ENCODE assay signal across 20 cellular contexts in the genomic region with DNA sequence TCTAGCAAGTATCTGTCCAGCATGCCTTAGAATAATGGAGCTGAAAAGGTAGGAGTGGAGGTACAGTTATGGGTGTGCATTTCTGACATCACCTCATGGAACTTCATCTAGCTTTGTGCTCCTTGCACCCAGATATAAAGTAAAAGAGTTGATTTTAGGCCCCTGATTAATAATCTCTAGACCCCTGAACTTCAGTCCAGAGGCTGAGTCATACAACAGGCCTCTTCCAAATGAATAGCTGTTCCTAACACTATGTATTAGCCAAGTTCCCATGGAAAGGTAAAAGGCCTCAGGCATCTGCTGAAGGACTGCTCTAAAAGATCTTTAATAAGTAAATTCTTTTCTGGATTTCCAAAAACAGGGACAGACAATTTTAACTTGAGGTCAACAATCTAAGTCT. TPM values are rescaled to one million over a fixed set of nuclear protein-coding genes. Genes with fewer than 3 reads are reported as not detected.
DNase-seq lines count a peak whose midpoint lies in the region; ATAC-seq, FAIRE-seq and TF ChIP-seq lines count a peak whose summit lies in the region.
"Had no signal": no experiment of that assay in that cellular context is flagged by ENCODE, and none has a peak within 500 bp of the region (broad histone marks: within the 10 kb centered on the region; RNA-seq: fewer than 3 reads in every experiment).

No MANE protein-coding gene starts in this region.

- TF ChIP-seq EP300 in H1 (IDR thresholded peaks at IDR 0.05; ENCODE audit: borderline replicate concordance in 1 of 2, low read depth in 2 of 2, low read length in 2 of 2): no peak

- intact Hi-C loops in spleen (cut with DNase I; ENCODE audit: low total_unique reads): no loop called here

- H3K56ac ChIP-seq in H1 (replicated peaks; ENCODE audit: insufficient read length, low read depth, low read length): no peak overlapping the region
- H3K56ac ChIP-seq in mesendoderm (ENCODE audit: low read length): peak overlapping the region; percentile 51

- TF ChIP-seq POLR2A in H1 (IDR thresholded peaks at IDR 0.05; ENCODE audit: control extremely low read depth in 1 of 2, low read depth in 2 of 2, low read length in 2 of 2) (no peak), spleen (IDR thresholded peaks at IDR 0.05) (no peak)

- H2BK12ac ChIP-seq in H1 (ENCODE audit: low read depth, low read length): no peak overlapping the region

- no peaks in the 10 kb centered on the region for H4K20me1 ChIP-seq in H1 (replicated peaks in 1 of 2; ENCODE audit: control insufficient read depth in 1 of 2, insufficient read depth in 2 of 2, low read length in 2 of 2)
- H4K20me1 ChIP-seq: BLaER1 had no signal

- H3K4me1 Mint-ChIP-seq in naive thymus-derived CD8-positive, alpha-beta T cell: peaks cover 0 to 38% (median under 1%) of the 10 kb centered on the region in 4 donors
- H3K4me1 Mint-ChIP-seq: CD8-positive, alpha-beta memory T cell had no signal

- no peak for DNase-seq in H1 (ENCODE audit: low read depth in 1 of 2, low spot score in 2 of 2)
- DNase-seq in mesendoderm: peak; percentile 41
- DNase-seq in spleen: no peak
- no peak for DNase-seq in caudate nucleus (lab: John Stamatoyannopoulos, UW)
- no peak for DNase-seq in epidermal melanocyte (ENCODE audit: insufficient read length, low spot score)
- no peak for DNase-seq in GDM1 (lab: John Stamatoyannopoulos, UW)
- no peak for DNase-seq in naive thymus-derived CD8-positive, alpha-beta T cell
- DNase-seq: CD8-positive, alpha-beta memory T cell; DND-41; HFFc6; IMR-90; Kasumi-1; NCI-H1105; NCI-H1694; NCI-H345; PC-3 had no signal

- H3K27me3 ChIP-seq in HUES48 (ENCODE audit: control insufficient read depth, insufficient read depth, low read length): no peaks in the 10 kb centered on the region
- no peaks in the 10 kb centered on the region for H3K27me3 ChIP-seq in H1 (replicated peaks in 1 of 4; ENCODE audit: control insufficient read depth in 3 of 4, extremely low read depth in 1 of 4, insufficient read depth in 3 of 4, low read length in 3 of 4)
- no peaks in the 10 kb centered on the region for H3K27me3 ChIP-seq in mesendoderm (ENCODE audit: insufficient read depth, low read length, poor library complexity)
- H3K27me3 ChIP-seq in spleen (replicated peaks in 1 of 7): no peaks in the 10 kb centered on the region
- H3K27me3 ChIP-seq: BLaER1, SJSA1 had no signal

- H3K27ac Mint-ChIP-seq in naive thymus-derived CD8-positive, alpha-beta T cell: no peak overlapping the region
- H3K27ac Mint-ChIP-seq: HFFc6 had no signal

- peaks cover 58% of the 10 kb centered on the region for H3K4me1 ChIP-seq in HUES48 (ENCODE audit: control insufficient read depth, insufficient read depth, low read length)
- H3K4me1 ChIP-seq in H1 (replicated peaks in 1 of 4; ENCODE audit: control insufficient read depth in 3 of 4, insufficient read depth in 4 of 4, low read length in 3 of 4): peaks cover 3 to 19% (median 13%) of the 10 kb centered on the region in 4 experiments; a peak in 5 of 7 replicates
- H3K4me1 ChIP-seq in mesendoderm (ENCODE audit: control insufficient read depth, low read depth, low read length): peaks cover 34% of the 10 kb centered on the region
- H3K4me1 ChIP-seq in spleen: peaks cover 20 to 96% (median 73%) of the 10 kb centered on the region in 6 donors
- H3K4me1 ChIP-seq: BLaER1 had no signal

- no peak overlapping the region for H2BK5ac ChIP-seq in H1 (ENCODE audit: low read depth, low read length)
- no peak overlapping the region for H2BK5ac ChIP-seq in mesendoderm (ENCODE audit: low read length)

- H3K9ac ChIP-seq in HUES48 (ENCODE audit: low read depth, low read length) (no peak overlapping the region), H1 (replicated peaks in 1 of 4; ENCODE audit: extremely low read depth in 1 of 4, low read depth in 3 of 4, low read length in 3 of 4) (no peak overlapping the region), mesendoderm (ENCODE audit: low read length) (no peak overlapping the region)
- H3K9ac ChIP-seq: BLaER1 had no signal

- H2BK15ac ChIP-seq in H1 (ENCODE audit: low read length) (no peak overlapping the region), mesendoderm (replicated peaks; ENCODE audit: low read depth) (peak overlapping the region; percentile 75)

- H2AFZ ChIP-seq in H1 (ENCODE audit: low read length): no peak overlapping the region

- H3K36me3 Mint-ChIP-seq in naive thymus-derived CD8-positive, alpha-beta T cell: peaks cover 0 to 2% (median 0%) of the 10 kb centered on the region in 3 donors
- H3K36me3 Mint-ChIP-seq: CD8-positive, alpha-beta memory T cell had no signal

- H2AK5ac ChIP-seq in H1 (ENCODE audit: low read depth, low read length) (no peak overlapping the region), mesendoderm (ENCODE audit: low read length) (no peak overlapping the region)

- CTCF ChIA-PET in H1 (lab: Charles Lee; ENCODE audit: partially characterized antibody): interaction anchor here (1.1 to 1.7 kb wide), 2 partner anchors 10 to 111 kb away, joined by 4 read pairs; no protein-coding TSS in a partner anchor

- no peaks in the 10 kb centered on the region; the same call in 1 of the 2 replicates for H3K23me2 ChIP-seq in H1 (ENCODE audit: low read depth, low read length)

- H2BK120ac ChIP-seq in H1 (replicated peaks; ENCODE audit: low read depth, low read length) (peak overlapping the region; percentile 18), mesendoderm (ENCODE audit: low read depth, low read length) (peak overlapping the region; percentile 49)

- H3K23ac ChIP-seq in H1 (ENCODE audit: insufficient read length): no peak overlapping the region
- no peak overlapping the region for H3K23ac ChIP-seq in mesendoderm (ENCODE audit: low read length)

- H3K4me2 ChIP-seq in H1 (ENCODE audit: insufficient read depth in 1 of 2, low read depth in 2 of 2, low read length in 2 of 2) (no peak overlapping the region), mesendoderm (ENCODE audit: low read length) (no peak overlapping the region)
- H3K4me2 ChIP-seq: BLaER1 had no signal

- H4K5ac ChIP-seq in H1 (ENCODE audit: insufficient read length, low read depth, low read length) (no peak overlapping the region), mesendoderm (ENCODE audit: low read length) (no peak overlapping the region)

- no peaks in the 10 kb centered on the region for H3K79me2 ChIP-seq in H1 (ENCODE audit: control insufficient read depth in 1 of 2, insufficient read depth in 2 of 2, low read length in 2 of 2)
- peaks cover 7% of the 10 kb centered on the region for H3K79me2 ChIP-seq in mesendoderm (ENCODE audit: control insufficient read depth, insufficient read depth, low read length)

- peak overlapping the region; percentile 36 for H3K27ac ChIP-seq in HUES48 (ENCODE audit: low read depth, low read length)
- no peak overlapping the region for H3K27ac ChIP-seq in H1 (ENCODE audit: low read depth, low read length)
- no peak overlapping the region for H3K27ac ChIP-seq in mesendoderm (ENCODE audit: low read depth, low read length)
- H3K27ac ChIP-seq in spleen: peak overlapping the region in 5 of 8 donors; percentile 4 to 84 (median 29)
- no peak overlapping the region for H3K27ac ChIP-seq in caudate nucleus (ENCODE audit: low read depth, low read length)
- H3K27ac ChIP-seq: BLaER1, SJSA1 had no signal

- ATAC-seq in naive thymus-derived CD8-positive, alpha-beta T cell: no peak
- ATAC-seq: PC-3 had no signal

- POLR2A ChIA-PET in H1 (lab: Charles Lee; ENCODE audit: partially characterized antibody): no interaction called here
- POLR2A ChIA-PET in naive thymus-derived CD8-positive, alpha-beta T cell (lab: Charles Lee): no interaction called here

- no peak for FAIRE-seq in H1 (lab: Jason Lieb, UNC)
- FAIRE-seq: GM12892 had no signal

- H3K4me3 Mint-ChIP-seq in naive thymus-derived CD8-positive, alpha-beta T cell: no peak overlapping the region
- H3K4me3 Mint-ChIP-seq: CD8-positive, alpha-beta memory T cell; HFFc6 had no signal

- TF ChIP-seq CTCF in H1 (IDR thresholded peaks at IDR 0.05; ENCODE audit: control extremely low read depth in 1 of 3, insufficient read depth in 1 of 3, low read depth in 1 of 3, low read length in 3 of 3) (no peak), spleen (IDR thresholded peaks at IDR 0.05 in 8 of 11, conservative IDR thresholded peaks at IDR 0.05 in 3 of 11) (no peak)

- H3K9me3 Mint-ChIP-seq in naive thymus-derived CD8-positive, alpha-beta T cell: no peaks in the 10 kb centered on the region
- H3K9me3 Mint-ChIP-seq: HFFc6 had no signal

- no peak overlapping the region for H4K91ac ChIP-seq in H1 (replicated peaks; ENCODE audit: insufficient read length, low read length)

- no peak overlapping the region for H3K18ac ChIP-seq in H1 (ENCODE audit: extremely low read depth, low read length)
- peak overlapping the region; percentile 92 for H3K18ac ChIP-seq in mesendoderm (ENCODE audit: low read length)

- H3K36me3 ChIP-seq in HUES48 (ENCODE audit: control insufficient read depth, insufficient read depth, low read length): no peaks in the 10 kb centered on the region
- H3K36me3 ChIP-seq in H1 (ENCODE audit: control insufficient read depth in 2 of 4, insufficient read depth in 4 of 4, low read length in 3 of 4): no peaks in the 10 kb centered on the region
- no peaks in the 10 kb centered on the region for H3K36me3 ChIP-seq in mesendoderm (ENCODE audit: control insufficient read depth, insufficient read depth, low read length)
- no peaks in the 10 kb centered on the region for H3K36me3 ChIP-seq in spleen
- H3K36me3 ChIP-seq: BLaER1, SJSA1 had no signal

- peaks cover 9 to 32% (median 16%) of the 10 kb centered on the region in 5 donors for H3K27me3 Mint-ChIP-seq in naive thymus-derived CD8-positive, alpha-beta T cell

- no peak overlapping the region for H3K4ac ChIP-seq in H1 (replicated peaks; ENCODE audit: insufficient read length, low read depth, low read length)
- H3K4ac ChIP-seq in mesendoderm (ENCODE audit: low read depth, low read length): no peak overlapping the region

- no peak overlapping the region for H3K4me3 ChIP-seq in HUES48 (ENCODE audit: low read depth, low read length)
- no peak overlapping the region for H3K4me3 ChIP-seq in H1 (ENCODE audit: extremely low read depth in 1 of 4, insufficient read depth in 2 of 4, low read depth in 3 of 4, low read length in 4 of 4)
- no peak overlapping the region for H3K4me3 ChIP-seq in mesendoderm (ENCODE audit: low read length)
- H3K4me3 ChIP-seq in spleen: no peak overlapping the region
- H3K4me3 ChIP-seq: BLaER1, SJSA1 had no signal

- TF ChIP-seq RAD21 in H1 (IDR thresholded peaks at IDR 0.05 in 1 of 2, conservative IDR thresholded peaks at IDR 0.05 in 1 of 2; ENCODE audit: low read depth in 2 of 2, low read length in 2 of 2): no peak

- no peak overlapping the region for H3K14ac ChIP-seq in H1 (ENCODE audit: insufficient read length)

- H3K9me3 ChIP-seq in HUES48 (ENCODE audit: control insufficient read depth, insufficient read depth, low read length) (no peaks in the 10 kb centered on the region), H1 (ENCODE audit: insufficient read depth in 2 of 2, low read depth in 1 of 2, low read length in 1 of 2) (no peaks in the 10 kb centered on the region), spleen (no peaks in the 10 kb centered on the region)
- H3K9me3 ChIP-seq: BLaER1, SJSA1 had no signal

- no peak overlapping the region for H2BK20ac ChIP-seq in H1 (ENCODE audit: low read length)

- H3K79me1 ChIP-seq in H1 (ENCODE audit: low read depth, low read length): no peaks in the 10 kb centered on the region
- H3K79me1 ChIP-seq in mesendoderm (ENCODE audit: low read length): no peaks in the 10 kb centered on the region

- H4K8ac ChIP-seq in H1 (ENCODE audit: extremely low read depth, insufficient read depth, low read length): no peak overlapping the region
- H4K8ac ChIP-seq in mesendoderm (ENCODE audit: low read depth, low read length): no peak overlapping the region

RNA-seq across cellular contexts. Expression of gene TBC1D9, which starts 16.2 kb away (rescaled TPM):
- total RNA-seq in H1 (2021; fragmentation: NEBNext Ultra II Directional; extraction: Animal tissue kit (Norgen Biotek cat#: 25700)): 1.0 and 1.2 TPM in 2 replicates
- polyA plus RNA-seq in H1 (2011; rRNA removed) (0.58 and 0.94 TPM in 2 replicates), spleen (10 to 100 TPM; 11.6 to 31.2 (median 26.4) TPM)
- 0.65 TPM for polyA plus RNA-seq in H1 (2011; cell fraction: cytosol; rRNA removed)
- 0.84 TPM for polyA plus RNA-seq in H1 (2011; cell fraction: nucleus; rRNA removed)
- polyA plus RNA-seq in H1 (2012, experiment 1 of 2): 0.97 to 1.9 TPM (median 1.1 TPM) in 4 replicates
- 0.12 TPM for polyA plus RNA-seq in H1 (2012, experiment 2 of 2)
- polyA plus RNA-seq in H1 (2013, experiment 1 of 2): 0.20 TPM
- 0.24 TPM for polyA plus RNA-seq in H1 (2013, experiment 2 of 2)
- polyA minus RNA-seq in H1 (2011; rRNA and poly(A)+ RNA removed): 2.1 and 5.3 TPM in 2 replicates
- polyA minus RNA-seq in H1 (2011; cell fraction: cytosol; rRNA and poly(A)+ RNA removed): 1.5 TPM
- polyA minus RNA-seq in H1 (2011; cell fraction: nucleus; rRNA and poly(A)+ RNA removed): 3.4 TPM
- polyA plus RNA-seq in mesendoderm (2013, experiment 1 of 2): 9.4 TPM
- 8.4 TPM for polyA plus RNA-seq in mesendoderm (2013, experiment 2 of 2)
- 10 to 100 TPM; 73.5 to 99.1 (median 81.2) TPM for total RNA-seq in spleen
- total RNA-seq in naive thymus-derived CD8-positive, alpha-beta T cell: 1 to 10 TPM; 3.8 to 4.1 TPM
- polyA plus RNA-seq in naive thymus-derived CD8-positive, alpha-beta T cell: under 1 TPM in 1 of 3 donors, not detected in 2; 0.12 TPM
- polyA plus RNA-seq: CD8-positive, alpha-beta memory T cell had no signal

Comparison
In these comparisons a context has a peak if more than half of its experiments do, and no peak if none do; other contexts are left out.
1. H3K27ac ChIP-seq: peak in HUES48 (single experiment) and spleen (5 of 8); none in H1 (single experiment), mesendoderm (single experiment) and caudate nucleus (single experiment).
2. RNA of gene TBC1D9, which starts 16.2 kb away (total RNA-seq): 73.5 to 99.1 TPM in spleen; 3.8 to 4.1 TPM in naive thymus-derived CD8-positive, alpha-beta T cell and 1.0 to 1.2 TPM in H1; every median in the first group is over 10 times any median in the second.